Comparison of ENCODE assay signal across 34 cellular contexts in genomic region chr17:79713391-79713790, GRCh38. TPM values are rescaled to one million over a fixed set of nuclear protein-coding genes. Genes with fewer than 3 reads are reported as not detected.
"Had no signal": no experiment of that assay in that cellular context is flagged by ENCODE, and none has a peak within 500 bp of the region (broad histone marks: within the 10 kb centered on the region; RNA-seq: fewer than 3 reads in every experiment).

No MANE protein-coding gene starts in this region.

- H3K4me3 ChIP-seq: adrenal gland, cardiac muscle cell had no signal

- FAIRE-seq: astrocyte, bronchial epithelial cell, TTC549 had no signal

- H3K36me3 ChIP-seq: adrenal gland, cardiac muscle cell had no signal

- H3K9me3 ChIP-seq: adrenal gland had no signal

- H3K27ac ChIP-seq: adrenal gland, VCaP had no signal

- ATAC-seq: activated CD8-positive, alpha-beta T cell treated with anti-CD3 and anti-CD28 coated beads for 36 hours; activated naive CD4-positive, alpha-beta T cell treated with anti-CD3 and anti-CD28 coated beads, Interleukin-2, amount 50 U/mL, for 72 hours; activated T-cell treated with anti-CD3 and anti-CD28 coated beads, Interleukin-2, amount 50 U/mL, for 4 hours; activated T-cell treated with anti-CD3 and anti-CD28 coated beads, Interleukin-2, amount 50 U/mL, for 72 hours; activated T-helper 17 cell treated with anti-CD3 and anti-CD28 coated beads, Interleukin-2, amount 50 U/mL, for 72 hours had no signal

- DNase-seq: activated B cell treated with CpG ODN at 0.5 μM for 24 hours; activated CD4-positive, alpha-beta memory T cell treated with anti-CD3 and anti-CD28 coated beads for 36 hours; activated CD4-positive, alpha-beta T cell treated with anti-CD3 and anti-CD28 coated beads for 4 hours; activated CD4-positive, alpha-beta T cell treated with anti-CD3 and anti-CD28 coated beads, Interleukin-2, amount 10 ng/mL, durations not matched to agents 24 days and 14 days; activated CD4-positive, alpha-beta T cell treated with anti-CD3 and anti-CD28 coated beads, Interleukin-2, amount 50 U/mL, for 1 hour; activated CD4-positive, alpha-beta T cell treated with anti-CD3 and anti-CD28 coated beads, Interleukin-2, amount 50 U/mL, for 4 hours; activated CD4-positive, CD25-positive, alpha-beta regulatory T cell treated with anti-CD3 and anti-CD28 coated beads, Interleukin-2, amount 50 U/mL, for 72 hours; activated CD8-positive, alpha-beta memory T cell treated with anti-CD3 and anti-CD28 coated beads, Interleukin-2, amount 50 U/mL, for 4 hours; activated CD8-positive, alpha-beta T cell treated with anti-CD3 and anti-CD28 coated beads for 36 hours; activated effector memory CD4-positive, alpha-beta T cell treated with anti-CD3 and anti-CD28 coated beads, Interleukin-2, amount 50 U/mL, for 16 hours; activated gamma-delta T cell treated with Interleukin-2 at 50 U/mL for 16 hours; activated naive CD4-positive, alpha-beta T cell; activated naive CD4-positive, alpha-beta T cell treated with anti-CD3 and anti-CD28 coated beads for 36 hours; activated naive CD4-positive, alpha-beta T cell treated with anti-CD3 and anti-CD28 coated beads, Interleukin-2, amount 50 U/mL, for 16 hours; activated naive CD8-positive, alpha-beta T cell treated with anti-CD3 and anti-CD28 coated beads for 36 hours; activated T-cell treated with anti-CD3 and anti-CD28 coated beads for 4 hours; activated T-cell treated with anti-CD3 and anti-CD28 coated beads, Interleukin-2, amount 50 U/mL, for 1 hour; activated T-cell treated with anti-CD3 and anti-CD28 coated beads, Interleukin-2, amount 50 U/mL, for 4 hours; activated T-cell treated with anti-CD3 and anti-CD28 coated beads, Interleukin-2, amount 50 U/mL, for 72 hours; amniotic stem cell; aorta; caudate nucleus; cerebellar nuclear complex; T-helper 2 cell; T-helper 9 cell had no signal

- H3K27me3 ChIP-seq: adrenal gland, cardiac muscle cell had no signal

RNA-seq across cellular contexts. Expression of gene ENPP7, which starts 17.4 kb away (rescaled TPM):
- total RNA-seq: activated CD4-positive, alpha-beta T cell treated with anti-CD3 and anti-CD28 coated beads, Interleukin-2, amount 10 ng/mL, durations not matched to agents 24 days and 14 days; activated naive CD4-positive, alpha-beta T cell treated with anti-CD3 and anti-CD28 coated beads for 36 hours; activated naive CD8-positive, alpha-beta T cell treated with anti-CD3 and anti-CD28 coated beads for 36 hours; activated T-cell treated with anti-CD3 and anti-CD28 coated beads, Interleukin-2, amount 50 U/mL, for 4 hours; activated T-cell treated with anti-CD3 and anti-CD28 coated beads, Interleukin-2, amount 50 U/mL, for 72 hours; adrenal gland; aorta; astrocyte; bronchial epithelial cell; cardiac muscle cell; chondrocyte had no signal
- polyA plus RNA-seq: adrenal gland, cardiac muscle cell had no signal
